In the genomic region with DNA sequence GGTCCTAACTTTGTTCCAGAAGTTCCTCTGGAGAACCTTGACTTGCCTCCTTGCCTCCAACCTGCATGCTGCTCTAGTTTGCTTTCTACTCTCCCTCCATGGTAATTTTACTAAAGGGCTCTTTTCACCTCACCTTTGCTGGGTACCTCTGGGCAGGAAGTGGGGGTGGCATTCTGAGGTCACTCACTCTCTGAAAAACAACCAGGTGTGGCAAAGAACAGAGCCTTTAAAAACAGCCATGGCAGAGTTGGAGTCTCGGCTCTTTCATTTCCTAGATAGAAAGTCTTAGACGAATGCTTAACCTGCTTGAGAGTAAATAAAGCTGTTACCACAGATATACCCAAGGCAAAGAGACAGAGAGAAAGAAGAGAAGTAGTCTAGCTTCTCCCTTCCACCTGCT, we compare ENCODE assay signal across 20 cellular contexts.
DNase-seq lines count a peak whose midpoint lies in the region; ATAC-seq lines count a peak whose summit lies in the region.
"Had no signal": no experiment of that assay in that cellular context is flagged by ENCODE, and none has a peak within 500 bp of the region (broad histone marks: within the 10 kb centered on the region; RNA-seq: fewer than 3 reads in every experiment).

No MANE protein-coding gene starts in this region.

- intact Hi-C loops in activated T-helper 1 cell treated with anti-CD3 and anti-CD28 coated beads, Interleukin-12 subunit alpha, Interleukin-12 subunit beta, Interleukin-2, Interleukin-4 antibody, amounts not matched to agents 30 ng/mL and 10 ng/mL and 1 ng/mL, durations not matched to agents 14 hours and 24 hours and 36 hours (cut with micrococcal nuclease) = no loop called here

- peak; percentile 96 for ATAC-seq in T-helper 17 cell
- ATAC-seq in stimulated activated naive B cell treated with anti-CD40 and anti-IgM and Interleukin-4, amounts not matched to agents 10 μg/mL and 1 μg/mL and 100 μg/mL, for 72 hours (replicated peaks) = no peak
- ATAC-seq in HG03378 (IDR thresholded peaks at IDR 0.05; ENCODE audit: unreplicated experiment) = no peak
- ATAC-seq: A549, GM12878 had no signal

- H3K4me3 Mint-ChIP-seq in T-helper 17 cell = peak overlapping the region; percentile 53
- peak overlapping the region; percentile 15 for H3K4me3 Mint-ChIP-seq in activated T-helper 1 cell treated with anti-CD3 and anti-CD28 coated beads, Interleukin-12 subunit alpha, Interleukin-12 subunit beta, Interleukin-2, Interleukin-4 antibody, amounts not matched to agents 30 ng/mL and 10 ng/mL and 1 ng/mL, durations not matched to agents 14 hours and 24 hours and 36 hours
- H3K4me3 Mint-ChIP-seq in stimulated activated naive B cell treated with anti-CD40 and anti-IgM and Interleukin-4, amounts not matched to agents 10 μg/mL and 1 μg/mL and 100 μg/mL, for 72 hours = no peak overlapping the region
- H3K4me3 Mint-ChIP-seq: mesothelial cell of epicardium had no signal

- no peaks in the 10 kb centered on the region for H3K9me3 ChIP-seq in T-helper 17 cell (ENCODE audit: control insufficient read depth, low read length, poor library complexity, severe bottlenecking)
- H3K9me3 ChIP-seq: A549, prostate gland had no signal

- peak overlapping the region; percentile 88 for H3K27ac Mint-ChIP-seq in T-helper 17 cell
- H3K27ac Mint-ChIP-seq in activated T-helper 1 cell treated with anti-CD3 and anti-CD28 coated beads, Interleukin-12 subunit alpha, Interleukin-12 subunit beta, Interleukin-2, Interleukin-4 antibody, amounts not matched to agents 30 ng/mL and 10 ng/mL and 1 ng/mL, durations not matched to agents 14 hours and 24 hours and 36 hours = no peak overlapping the region
- H3K27ac Mint-ChIP-seq in stimulated activated naive B cell treated with anti-CD40 and anti-IgM and Interleukin-4, amounts not matched to agents 10 μg/mL and 1 μg/mL and 100 μg/mL, for 72 hours = no peak overlapping the region
- H3K27ac Mint-ChIP-seq: mesothelial cell of epicardium had no signal

- H3K9me3 Mint-ChIP-seq in activated T-helper 1 cell treated with anti-CD3 and anti-CD28 coated beads, Interleukin-12 subunit alpha, Interleukin-12 subunit beta, Interleukin-2, Interleukin-4 antibody, amounts not matched to agents 30 ng/mL and 10 ng/mL and 1 ng/mL, durations not matched to agents 14 hours and 24 hours and 36 hours = peaks cover 3% of the 10 kb centered on the region
- H3K9me3 Mint-ChIP-seq in stimulated activated naive B cell treated with anti-CD40 and anti-IgM and Interleukin-4, amounts not matched to agents 10 μg/mL and 1 μg/mL and 100 μg/mL, for 72 hours = peaks cover 0 to 5% of the 10 kb centered on the region in 2 donors
- H3K9me3 Mint-ChIP-seq: mesothelial cell of epicardium had no signal

- DNase-seq in activated CD8-positive, alpha-beta memory T cell treated with anti-CD3 and anti-CD28 coated beads, Interleukin-2, amount 50 U/mL, for 4 hours = peak; percentile 43
- no peak for DNase-seq in activated CD8-positive, alpha-beta memory T cell treated with anti-CD3 and anti-CD28 coated beads, Interleukin-2, amount 50 U/mL, for 48 hours
- DNase-seq in T-helper 17 cell (no peak), DMS153 (lab: John Stamatoyannopoulos, UW) (no peak)
- DNase-seq in activated T-helper 1 cell treated with anti-CD3 and anti-CD28 coated beads, Interleukin-12 subunit alpha, Interleukin-12 subunit beta, Interleukin-2, Interleukin-4 antibody, amounts not matched to agents 30 ng/mL and 10 ng/mL and 1 ng/mL, durations not matched to agents 14 hours and 24 hours and 36 hours (ENCODE audit: low spot score) = no peak
- peak; percentile 11 for DNase-seq in effector CD4-positive, alpha-beta T cell
- DNase-seq in stimulated activated naive B cell treated with anti-CD40 and anti-IgM and Interleukin-4, amounts not matched to agents 10 μg/mL and 1 μg/mL and 100 μg/mL, for 72 hours = no peak
- DNase-seq: C1 segment of cervical spinal cord; cerebellar nuclear complex; DMS53; effector CD8-positive, alpha-beta T cell; NCI-H1105; NCI-H2081 treated with DMSO at 0.1 percent for 48 hours; NCI-H524; stimulated activated CD4-positive, alpha-beta T cell treated with anti-CD3 and anti-CD28 coated beads, Interleukin-2, amount 100 ng/mL, for 48 hours had no signal

- no peaks in the 10 kb centered on the region for H3K36me3 Mint-ChIP-seq in T-helper 17 cell (ENCODE audit: low read depth)
- no peaks in the 10 kb centered on the region for H3K36me3 Mint-ChIP-seq in activated T-helper 1 cell treated with anti-CD3 and anti-CD28 coated beads, Interleukin-12 subunit alpha, Interleukin-12 subunit beta, Interleukin-2, Interleukin-4 antibody, amounts not matched to agents 30 ng/mL and 10 ng/mL and 1 ng/mL, durations not matched to agents 14 hours and 24 hours and 36 hours (ENCODE audit: low read depth)
- no peaks in the 10 kb centered on the region for H3K36me3 Mint-ChIP-seq in stimulated activated naive B cell treated with anti-CD40 and anti-IgM and Interleukin-4, amounts not matched to agents 10 μg/mL and 1 μg/mL and 100 μg/mL, for 72 hours
- H3K36me3 Mint-ChIP-seq: mesothelial cell of epicardium had no signal

- H3K4me1 Mint-ChIP-seq in T-helper 17 cell = peaks cover 13% of the 10 kb centered on the region
- peaks cover 7% of the 10 kb centered on the region for H3K4me1 Mint-ChIP-seq in activated T-helper 1 cell treated with anti-CD3 and anti-CD28 coated beads, Interleukin-12 subunit alpha, Interleukin-12 subunit beta, Interleukin-2, Interleukin-4 antibody, amounts not matched to agents 30 ng/mL and 10 ng/mL and 1 ng/mL, durations not matched to agents 14 hours and 24 hours and 36 hours (ENCODE audit: low read depth)
- H3K4me1 Mint-ChIP-seq in stimulated activated naive B cell treated with anti-CD40 and anti-IgM and Interleukin-4, amounts not matched to agents 10 μg/mL and 1 μg/mL and 100 μg/mL, for 72 hours = no peaks in the 10 kb centered on the region
- H3K4me1 Mint-ChIP-seq: mesothelial cell of epicardium had no signal

- H3K27me3 Mint-ChIP-seq in T-helper 17 cell = no peaks in the 10 kb centered on the region
- H3K27me3 Mint-ChIP-seq in activated T-helper 1 cell treated with anti-CD3 and anti-CD28 coated beads, Interleukin-12 subunit alpha, Interleukin-12 subunit beta, Interleukin-2, Interleukin-4 antibody, amounts not matched to agents 30 ng/mL and 10 ng/mL and 1 ng/mL, durations not matched to agents 14 hours and 24 hours and 36 hours (ENCODE audit: insufficient read depth) = no peaks in the 10 kb centered on the region
- no peaks in the 10 kb centered on the region for H3K27me3 Mint-ChIP-seq in stimulated activated naive B cell treated with anti-CD40 and anti-IgM and Interleukin-4, amounts not matched to agents 10 μg/mL and 1 μg/mL and 100 μg/mL, for 72 hours

Comparison
In these comparisons a context has a peak if more than half of its experiments do, and no peak if none do; other contexts are left out.
1. DNase-seq: peak in activated CD8-positive, alpha-beta memory T cell treated with anti-CD3 and anti-CD28 coated beads, Interleukin-2, amount 50 U/mL, for 4 hours (single experiment) and effector CD4-positive, alpha-beta T cell (single experiment); none in activated CD8-positive, alpha-beta memory T cell treated with anti-CD3 and anti-CD28 coated beads, Interleukin-2, amount 50 U/mL, for 48 hours (single experiment), T-helper 17 cell (0 of 3), activated T-helper 1 cell treated with anti-CD3 and anti-CD28 coated beads, Interleukin-12 subunit alpha, Interleukin-12 subunit beta, Interleukin-2, Interleukin-4 antibody, amounts not matched to agents 30 ng/mL and 10 ng/mL and 1 ng/mL, durations not matched to agents 14 hours and 24 hours and 36 hours (single experiment), stimulated activated naive B cell treated with anti-CD40 and anti-IgM and Interleukin-4, amounts not matched to agents 10 μg/mL and 1 μg/mL and 100 μg/mL, for 72 hours (single experiment) and DMS153 (single experiment).
2. H3K4me3 Mint-ChIP-seq: peak in T-helper 17 cell (single experiment) and activated T-helper 1 cell treated with anti-CD3 and anti-CD28 coated beads, Interleukin-12 subunit alpha, Interleukin-12 subunit beta, Interleukin-2, Interleukin-4 antibody, amounts not matched to agents 30 ng/mL and 10 ng/mL and 1 ng/mL, durations not matched to agents 14 hours and 24 hours and 36 hours (single experiment); none in stimulated activated naive B cell treated with anti-CD40 and anti-IgM and Interleukin-4, amounts not matched to agents 10 μg/mL and 1 μg/mL and 100 μg/mL, for 72 hours (0 of 2).